Comparison of ENCODE assay signal across 1 cellular context in the genomic region with DNA sequence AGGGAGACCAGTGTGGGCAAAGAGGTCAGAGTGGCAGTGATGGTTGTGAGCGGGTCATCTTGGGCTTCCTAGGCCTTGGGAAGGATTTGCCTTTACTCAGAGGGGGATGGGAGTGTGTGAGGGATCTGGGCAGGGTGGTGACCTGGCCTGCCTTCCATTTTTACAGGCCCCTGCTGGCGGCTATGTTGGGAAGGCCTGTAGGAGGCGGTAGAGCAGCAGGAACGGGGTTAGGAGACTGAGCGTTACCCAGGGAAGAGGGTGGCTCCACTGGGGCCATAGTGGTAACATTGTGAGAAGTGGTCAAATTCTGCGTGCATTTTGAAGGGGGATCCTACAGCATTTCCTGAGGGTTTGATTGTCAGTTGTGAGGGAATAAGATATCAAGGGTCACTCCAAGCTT.
TF ChIP-seq lines count a peak whose summit lies in the region.

No MANE protein-coding gene starts in this region.

TF ChIP-seq in HCT116, 20 proteins besides CTCF, POLR2A, EP300 and RAD21 (continued from another document):
- TF ChIP-seq, protein P1, sequence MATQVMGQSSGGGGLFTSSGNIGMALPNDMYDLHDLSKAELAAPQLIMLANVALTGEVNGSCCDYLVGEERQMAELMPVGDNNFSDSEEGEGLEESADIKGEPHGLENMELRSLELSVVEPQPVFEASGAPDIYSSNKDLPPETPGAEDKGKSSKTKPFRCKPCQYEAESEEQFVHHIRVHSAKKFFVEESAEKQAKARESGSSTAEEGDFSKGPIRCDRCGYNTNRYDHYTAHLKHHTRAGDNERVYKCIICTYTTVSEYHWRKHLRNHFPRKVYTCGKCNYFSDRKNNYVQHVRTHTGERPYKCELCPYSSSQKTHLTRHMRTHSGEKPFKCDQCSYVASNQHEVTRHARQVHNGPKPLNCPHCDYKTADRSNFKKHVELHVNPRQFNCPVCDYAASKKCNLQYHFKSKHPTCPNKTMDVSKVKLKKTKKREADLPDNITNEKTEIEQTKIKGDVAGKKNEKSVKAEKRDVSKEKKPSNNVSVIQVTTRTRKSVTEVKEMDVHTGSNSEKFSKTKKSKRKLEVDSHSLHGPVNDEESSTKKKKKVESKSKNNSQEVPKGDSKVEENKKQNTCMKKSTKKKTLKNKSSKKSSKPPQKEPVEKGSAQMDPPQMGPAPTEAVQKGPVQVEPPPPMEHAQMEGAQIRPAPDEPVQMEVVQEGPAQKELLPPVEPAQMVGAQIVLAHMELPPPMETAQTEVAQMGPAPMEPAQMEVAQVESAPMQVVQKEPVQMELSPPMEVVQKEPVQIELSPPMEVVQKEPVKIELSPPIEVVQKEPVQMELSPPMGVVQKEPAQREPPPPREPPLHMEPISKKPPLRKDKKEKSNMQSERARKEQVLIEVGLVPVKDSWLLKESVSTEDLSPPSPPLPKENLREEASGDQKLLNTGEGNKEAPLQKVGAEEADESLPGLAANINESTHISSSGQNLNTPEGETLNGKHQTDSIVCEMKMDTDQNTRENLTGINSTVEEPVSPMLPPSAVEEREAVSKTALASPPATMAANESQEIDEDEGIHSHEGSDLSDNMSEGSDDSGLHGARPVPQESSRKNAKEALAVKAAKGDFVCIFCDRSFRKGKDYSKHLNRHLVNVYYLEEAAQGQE (IDR thresholded peaks at IDR 0.05; ENCODE audit: low read depth): no peak
- TF ChIP-seq EGR1 (IDR thresholded peaks at IDR 0.05; ENCODE audit: low read depth): no peak
- TF ChIP-seq SRF (IDR thresholded peaks at IDR 0.05; ENCODE audit: low read depth): no peak
- TF ChIP-seq, protein P2, sequence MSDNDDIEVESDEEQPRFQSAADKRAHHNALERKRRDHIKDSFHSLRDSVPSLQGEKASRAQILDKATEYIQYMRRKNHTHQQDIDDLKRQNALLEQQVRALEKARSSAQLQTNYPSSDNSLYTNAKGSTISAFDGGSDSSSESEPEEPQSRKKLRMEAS (IDR thresholded peaks at IDR 0.05): no peak
- no peak for TF ChIP-seq POLR2AphosphoS5 (IDR thresholded peaks at IDR 0.05; ENCODE audit: low read depth, low read length)
- no peak for TF ChIP-seq ELF1 (IDR thresholded peaks at IDR 0.05; ENCODE audit: borderline replicate concordance, low read depth)
- no peak for TF ChIP-seq EZH2 (IDR thresholded peaks at IDR 0.05)
- no peak for TF ChIP-seq FOSL1 (IDR thresholded peaks at IDR 0.05; ENCODE audit: low read depth)
